8 cellular contexts compared by ENCODE assay signal in the genomic region with DNA sequence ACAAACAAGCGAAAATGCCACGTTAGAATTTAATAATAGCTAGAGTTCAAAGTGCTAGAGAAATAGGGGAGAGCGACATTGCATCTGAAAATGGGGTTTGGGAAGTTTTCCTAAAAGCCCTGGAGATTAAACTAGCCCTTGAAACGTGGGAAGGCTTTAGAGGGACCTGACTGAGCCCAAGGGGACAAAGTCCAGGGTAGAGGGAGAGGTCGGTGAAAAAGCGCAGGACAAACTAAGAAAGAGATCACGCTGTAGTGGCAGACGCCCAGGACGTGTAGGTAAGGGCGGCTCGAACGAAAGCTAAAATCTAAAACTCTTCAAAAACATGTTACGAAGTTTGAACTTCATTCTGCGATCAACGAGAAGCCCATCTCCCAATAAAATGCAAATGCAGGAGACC. TPM values are rescaled to one million over a fixed set of nuclear protein-coding genes. Genes with fewer than 3 reads are reported as not detected.
DNase-seq lines count a peak whose midpoint lies in the region; ATAC-seq and TF ChIP-seq lines count a peak whose summit lies in the region.

No MANE protein-coding gene starts in this region.

- H3K36me3 ChIP-seq in H7 (replicated peaks; ENCODE audit: control insufficient read depth, insufficient read depth, low read length) = no peaks in the 10 kb centered on the region

- DNase-seq in H7 (no peak), foreskin fibroblast (no peak), NCI-H2029 treated with DMSO at 0.1 percent for 48 hours (lab: John Stamatoyannopoulos, UW) (no peak)
- no peak for DNase-seq in activated effector memory CD4-positive, alpha-beta T cell treated with Interleukin-2 at 50 U/mL for 16 hours

- H3K4me3 ChIP-seq in H7 (ENCODE audit: insufficient read depth, low read depth, low read length) (peak overlapping the region; percentile 93), WI38 (ENCODE audit: low read depth, low read length) (peak overlapping the region; percentile 69), foreskin fibroblast (ENCODE audit: low read depth in 1 of 2, low read length in 2 of 2) (peak overlapping the region; percentile 63 to 66), skin epidermis (peak overlapping the region in 6 of 7 experiments; percentile 52 to 83 (median 74))

- no peak for TF ChIP-seq CTCF in WI38 (IDR thresholded peaks at IDR 0.05; ENCODE audit: low read depth, low read length)
- no peak for TF ChIP-seq CTCF in foreskin fibroblast (IDR thresholded peaks at IDR 0.05; ENCODE audit: low read depth, low read length)

- ATAC-seq in HG03095 (IDR thresholded peaks at IDR 0.05; ENCODE audit: unreplicated experiment) (no peak), HG02798 (IDR thresholded peaks at IDR 0.05; ENCODE audit: poor library complexity, unreplicated experiment) (no peak)

- H3K27ac ChIP-seq in skin epidermis = peak overlapping the region in 18 of 21 experiments; percentile 69 to 98 (median 94)

- H3K27me3 ChIP-seq in H7 (ENCODE audit: control insufficient read depth, insufficient read depth, low read length) = peaks cover 4% of the 10 kb centered on the region; the same call in 1 of the 2 replicates

RNA-seq across cellular contexts. Expression of gene ATP11C, which starts 1.1 kb away (rescaled TPM):
- total RNA-seq in H7 (2014; rRNA removed; shearing (Covaris generic)) = 102 and 163 TPM in 2 replicates

RNA-seq across cellular contexts. Expression of gene CXorf66, which starts 31.4 kb away (rescaled TPM):
- total RNA-seq in H7 (2014; rRNA removed; shearing (Covaris generic)) = not detected in 2 replicates
